In the genomic region with DNA sequence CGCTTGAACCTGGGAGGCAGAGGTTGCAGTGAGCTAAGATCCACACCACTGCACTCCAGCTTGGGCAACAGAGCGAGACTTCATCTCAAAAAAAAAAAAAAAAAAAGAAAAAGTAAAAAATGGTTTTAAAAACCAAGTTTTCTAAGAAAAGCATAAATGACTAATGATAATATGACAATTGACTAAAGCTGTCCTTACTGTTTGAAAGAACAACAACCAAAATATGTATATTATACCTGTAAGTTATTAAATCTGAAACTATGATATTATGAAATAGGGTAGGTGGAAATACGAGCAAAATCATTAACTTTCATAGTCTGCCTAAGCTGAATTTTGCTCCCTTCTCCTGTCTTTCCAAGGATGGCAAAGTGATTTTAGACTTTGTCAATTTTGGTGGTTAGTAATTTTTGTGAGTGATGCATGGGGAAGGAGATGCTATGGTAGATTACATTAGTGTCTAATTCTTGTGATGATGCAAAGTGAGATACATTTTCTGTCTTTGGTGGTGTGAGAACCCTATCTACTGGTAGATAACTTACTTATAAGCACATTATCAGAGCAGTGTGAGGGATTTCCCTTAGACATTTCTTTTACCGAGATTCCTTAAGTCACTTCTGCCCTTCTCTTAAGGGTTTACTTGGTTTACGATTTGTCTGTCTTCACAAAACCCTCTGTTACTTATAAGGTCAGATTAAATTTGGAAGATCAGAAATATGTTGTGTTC, we compare ENCODE assay signal across 2 cellular contexts.
TF ChIP-seq lines count a peak whose summit lies in the region.

No MANE protein-coding gene starts in this region.

TF ChIP-seq in K562, 482 proteins besides CTCF, POLR2A, EP300 and RAD21:
- TF ChIP-seq U2AF2 (optimal IDR thresholded peaks at IDR 0.05; ENCODE audit: low read depth, low read length) (no peak), RBFOX2 (IDR thresholded peaks at IDR 0.05; ENCODE audit: low read depth, low read length) (peak; percentile 58), RNF2 (IDR thresholded peaks at IDR 0.05) (no peak), ZFX (CRISPR knock-in tag; IDR thresholded peaks at IDR 0.05) (no peak), LEF1 (IDR thresholded peaks at IDR 0.05) (no peak), POLR2AphosphoS5 (IDR thresholded peaks at IDR 0.05; ENCODE audit: control insufficient read depth, insufficient read depth, low read depth, low read length) (peak; percentile 41), SMARCC2 (IDR thresholded peaks at IDR 0.05; ENCODE audit: low read depth) (no peak), SUPT5H (IDR thresholded peaks at IDR 0.05) (peak; percentile 48; the same call in 1 of the 2 replicates), POLR2B (IDR thresholded peaks at IDR 0.05; ENCODE audit: low read depth, partially characterized antibody) (peak; percentile 41), STAT5B (CRISPR knock-in tag; IDR thresholded peaks at IDR 0.05) (no peak), SPI1 (IDR thresholded peaks at IDR 0.05; ENCODE audit: borderline replicate concordance, low read depth, low read length) (no peak), POLR2G (IDR thresholded peaks at IDR 0.05; ENCODE audit: low read depth, low read length) (peak; percentile 18; the same call in 1 of the 2 replicates)
- TF ChIP-seq, protein P1, sequence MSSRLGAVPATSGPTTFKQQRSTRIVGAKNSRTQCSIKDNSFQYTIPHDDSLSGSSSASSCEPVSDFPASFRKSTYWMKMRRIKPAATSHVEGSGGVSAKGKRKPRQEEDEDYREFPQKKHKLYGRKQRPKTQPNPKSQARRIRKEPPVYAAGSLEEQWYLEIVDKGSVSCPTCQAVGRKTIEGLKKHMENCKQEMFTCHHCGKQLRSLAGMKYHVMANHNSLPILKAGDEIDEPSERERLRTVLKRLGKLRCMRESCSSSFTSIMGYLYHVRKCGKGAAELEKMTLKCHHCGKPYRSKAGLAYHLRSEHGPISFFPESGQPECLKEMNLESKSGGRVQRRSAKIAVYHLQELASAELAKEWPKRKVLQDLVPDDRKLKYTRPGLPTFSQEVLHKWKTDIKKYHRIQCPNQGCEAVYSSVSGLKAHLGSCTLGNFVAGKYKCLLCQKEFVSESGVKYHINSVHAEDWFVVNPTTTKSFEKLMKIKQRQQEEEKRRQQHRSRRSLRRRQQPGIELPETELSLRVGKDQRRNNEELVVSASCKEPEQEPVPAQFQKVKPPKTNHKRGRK (tag; IDR thresholded peaks at IDR 0.05) = peak; percentile 33; the same call in 1 of the 2 replicates

TF ChIP-seq in GM23338, 12 proteins besides CTCF, POLR2A, EP300 and RAD21:
- TF ChIP-seq CREB1 (CRISPR knock-in tag; IDR thresholded peaks at IDR 0.05; ENCODE audit: low read depth) (no peak), JUNB (IDR thresholded peaks at IDR 0.05; ENCODE audit: unreplicated experiment) (no peak), EZH2 (IDR thresholded peaks at IDR 0.05; ENCODE audit: low read depth, unreplicated experiment) (no peak), EZH2phosphoT487 (IDR thresholded peaks at IDR 0.05; ENCODE audit: unreplicated experiment) (no peak), NANOG (IDR thresholded peaks at IDR 0.05; ENCODE audit: borderline replicate concordance) (no peak), STAT1 (IDR thresholded peaks at IDR 0.05; ENCODE audit: unreplicated experiment) (no peak), ZNF331 (CRISPR knock-in tag; IDR thresholded peaks at IDR 0.05; ENCODE audit: low read depth) (no peak), POLR2AphosphoS5 (IDR thresholded peaks at IDR 0.05; ENCODE audit: low read depth) (no peak), ZNF114 (CRISPR knock-in tag; IDR thresholded peaks at IDR 0.05) (no peak)
- TF ChIP-seq, protein P2, sequence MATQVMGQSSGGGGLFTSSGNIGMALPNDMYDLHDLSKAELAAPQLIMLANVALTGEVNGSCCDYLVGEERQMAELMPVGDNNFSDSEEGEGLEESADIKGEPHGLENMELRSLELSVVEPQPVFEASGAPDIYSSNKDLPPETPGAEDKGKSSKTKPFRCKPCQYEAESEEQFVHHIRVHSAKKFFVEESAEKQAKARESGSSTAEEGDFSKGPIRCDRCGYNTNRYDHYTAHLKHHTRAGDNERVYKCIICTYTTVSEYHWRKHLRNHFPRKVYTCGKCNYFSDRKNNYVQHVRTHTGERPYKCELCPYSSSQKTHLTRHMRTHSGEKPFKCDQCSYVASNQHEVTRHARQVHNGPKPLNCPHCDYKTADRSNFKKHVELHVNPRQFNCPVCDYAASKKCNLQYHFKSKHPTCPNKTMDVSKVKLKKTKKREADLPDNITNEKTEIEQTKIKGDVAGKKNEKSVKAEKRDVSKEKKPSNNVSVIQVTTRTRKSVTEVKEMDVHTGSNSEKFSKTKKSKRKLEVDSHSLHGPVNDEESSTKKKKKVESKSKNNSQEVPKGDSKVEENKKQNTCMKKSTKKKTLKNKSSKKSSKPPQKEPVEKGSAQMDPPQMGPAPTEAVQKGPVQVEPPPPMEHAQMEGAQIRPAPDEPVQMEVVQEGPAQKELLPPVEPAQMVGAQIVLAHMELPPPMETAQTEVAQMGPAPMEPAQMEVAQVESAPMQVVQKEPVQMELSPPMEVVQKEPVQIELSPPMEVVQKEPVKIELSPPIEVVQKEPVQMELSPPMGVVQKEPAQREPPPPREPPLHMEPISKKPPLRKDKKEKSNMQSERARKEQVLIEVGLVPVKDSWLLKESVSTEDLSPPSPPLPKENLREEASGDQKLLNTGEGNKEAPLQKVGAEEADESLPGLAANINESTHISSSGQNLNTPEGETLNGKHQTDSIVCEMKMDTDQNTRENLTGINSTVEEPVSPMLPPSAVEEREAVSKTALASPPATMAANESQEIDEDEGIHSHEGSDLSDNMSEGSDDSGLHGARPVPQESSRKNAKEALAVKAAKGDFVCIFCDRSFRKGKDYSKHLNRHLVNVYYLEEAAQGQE (IDR thresholded peaks at IDR 0.05; ENCODE audit: unreplicated experiment) = no peak
- TF ChIP-seq, protein P3, sequence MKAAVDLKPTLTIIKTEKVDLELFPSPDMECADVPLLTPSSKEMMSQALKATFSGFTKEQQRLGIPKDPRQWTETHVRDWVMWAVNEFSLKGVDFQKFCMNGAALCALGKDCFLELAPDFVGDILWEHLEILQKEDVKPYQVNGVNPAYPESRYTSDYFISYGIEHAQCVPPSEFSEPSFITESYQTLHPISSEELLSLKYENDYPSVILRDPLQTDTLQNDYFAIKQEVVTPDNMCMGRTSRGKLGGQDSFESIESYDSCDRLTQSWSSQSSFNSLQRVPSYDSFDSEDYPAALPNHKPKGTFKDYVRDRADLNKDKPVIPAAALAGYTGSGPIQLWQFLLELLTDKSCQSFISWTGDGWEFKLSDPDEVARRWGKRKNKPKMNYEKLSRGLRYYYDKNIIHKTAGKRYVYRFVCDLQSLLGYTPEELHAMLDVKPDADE (IDR thresholded peaks at IDR 0.05) = no peak
- TF ChIP-seq, protein P4, sequence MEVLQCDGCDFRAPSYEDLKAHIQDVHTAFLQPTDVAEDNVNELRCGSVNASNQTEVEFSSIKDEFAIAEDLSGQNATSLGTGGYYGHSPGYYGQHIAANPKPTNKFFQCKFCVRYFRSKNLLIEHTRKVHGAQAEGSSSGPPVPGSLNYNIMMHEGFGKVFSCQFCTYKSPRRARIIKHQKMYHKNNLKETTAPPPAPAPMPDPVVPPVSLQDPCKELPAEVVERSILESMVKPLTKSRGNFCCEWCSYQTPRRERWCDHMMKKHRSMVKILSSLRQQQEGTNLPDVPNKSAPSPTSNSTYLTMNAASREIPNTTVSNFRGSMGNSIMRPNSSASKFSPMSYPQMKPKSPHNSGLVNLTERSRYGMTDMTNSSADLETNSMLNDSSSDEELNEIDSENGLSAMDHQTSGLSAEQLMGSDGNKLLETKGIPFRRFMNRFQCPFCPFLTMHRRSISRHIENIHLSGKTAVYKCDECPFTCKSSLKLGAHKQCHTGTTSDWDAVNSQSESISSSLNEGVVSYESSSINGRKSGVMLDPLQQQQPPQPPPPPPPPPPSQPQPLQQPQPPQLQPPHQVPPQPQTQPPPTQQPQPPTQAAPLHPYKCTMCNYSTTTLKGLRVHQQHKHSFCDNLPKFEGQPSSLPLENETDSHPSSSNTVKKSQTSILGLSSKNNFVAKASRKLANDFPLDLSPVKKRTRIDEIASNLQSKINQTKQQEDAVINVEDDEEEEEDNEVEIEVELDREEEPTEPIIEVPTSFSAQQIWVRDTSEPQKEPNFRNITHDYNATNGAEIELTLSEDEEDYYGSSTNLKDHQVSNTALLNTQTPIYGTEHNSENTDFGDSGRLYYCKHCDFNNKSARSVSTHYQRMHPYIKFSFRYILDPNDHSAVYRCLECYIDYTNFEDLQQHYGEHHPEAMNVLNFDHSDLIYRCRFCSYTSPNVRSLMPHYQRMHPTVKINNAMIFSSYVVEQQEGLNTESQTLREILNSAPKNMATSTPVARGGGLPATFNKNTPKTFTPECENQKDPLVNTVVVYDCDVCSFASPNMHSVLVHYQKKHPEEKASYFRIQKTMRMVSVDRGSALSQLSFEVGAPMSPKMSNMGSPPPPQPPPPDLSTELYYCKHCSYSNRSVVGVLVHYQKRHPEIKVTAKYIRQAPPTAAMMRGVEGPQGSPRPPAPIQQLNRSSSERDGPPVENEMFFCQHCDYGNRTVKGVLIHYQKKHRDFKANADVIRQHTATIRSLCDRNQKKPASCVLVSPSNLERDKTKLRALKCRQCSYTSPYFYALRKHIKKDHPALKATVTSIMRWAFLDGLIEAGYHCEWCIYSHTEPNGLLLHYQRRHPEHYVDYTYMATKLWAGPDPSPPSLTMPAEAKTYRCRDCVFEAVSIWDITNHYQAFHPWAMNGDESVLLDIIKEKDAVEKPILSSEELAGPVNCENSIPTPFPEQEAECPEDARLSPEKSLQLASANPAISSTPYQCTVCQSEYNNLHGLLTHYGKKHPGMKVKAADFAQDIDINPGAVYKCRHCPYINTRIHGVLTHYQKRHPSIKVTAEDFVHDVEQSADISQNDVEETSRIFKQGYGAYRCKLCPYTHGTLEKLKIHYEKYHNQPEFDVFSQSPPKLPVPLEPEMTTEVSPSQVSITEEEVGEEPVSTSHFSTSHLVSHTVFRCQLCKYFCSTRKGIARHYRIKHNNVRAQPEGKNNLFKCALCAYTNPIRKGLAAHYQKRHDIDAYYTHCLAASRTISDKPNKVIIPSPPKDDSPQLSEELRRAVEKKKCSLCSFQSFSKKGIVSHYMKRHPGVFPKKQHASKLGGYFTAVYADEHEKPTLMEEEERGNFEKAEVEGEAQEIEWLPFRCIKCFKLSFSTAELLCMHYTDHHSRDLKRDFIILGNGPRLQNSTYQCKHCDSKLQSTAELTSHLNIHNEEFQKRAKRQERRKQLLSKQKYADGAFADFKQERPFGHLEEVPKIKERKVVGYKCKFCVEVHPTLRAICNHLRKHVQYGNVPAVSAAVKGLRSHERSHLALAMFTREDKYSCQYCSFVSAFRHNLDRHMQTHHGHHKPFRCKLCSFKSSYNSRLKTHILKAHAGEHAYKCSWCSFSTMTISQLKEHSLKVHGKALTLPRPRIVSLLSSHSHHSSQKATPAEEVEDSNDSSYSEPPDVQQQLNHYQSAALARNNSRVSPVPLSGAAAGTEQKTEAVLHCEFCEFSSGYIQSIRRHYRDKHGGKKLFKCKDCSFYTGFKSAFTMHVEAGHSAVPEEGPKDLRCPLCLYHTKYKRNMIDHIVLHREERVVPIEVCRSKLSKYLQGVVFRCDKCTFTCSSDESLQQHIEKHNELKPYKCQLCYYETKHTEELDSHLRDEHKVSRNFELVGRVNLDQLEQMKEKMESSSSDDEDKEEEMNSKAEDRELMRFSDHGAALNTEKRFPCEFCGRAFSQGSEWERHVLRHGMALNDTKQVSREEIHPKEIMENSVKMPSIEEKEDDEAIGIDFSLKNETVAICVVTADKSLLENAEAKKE (CRISPR knock-in tag; IDR thresholded peaks at IDR 0.05) = no peak
